15 cellular contexts compared by ENCODE assay signal in genomic region chr3:30458376-30458775, GRCh38.
DNase-seq lines count a peak whose midpoint lies in the region; ATAC-seq and TF ChIP-seq lines count a peak whose summit lies in the region.
"Had no signal": no experiment of that assay in that cellular context is flagged by ENCODE, and none has a peak within 500 bp of the region (broad histone marks: within the 10 kb centered on the region; RNA-seq: fewer than 3 reads in every experiment).

No MANE protein-coding gene starts in this region.

- no peaks in the 10 kb centered on the region for H3K36me3 ChIP-seq in stomach
- H3K36me3 ChIP-seq: BLaER1 treated with 17β-estradiol and CSF1 and Interleukin-3, amounts not matched to agents 10 nM and 100 nM had no signal

- DNase-seq in AG10803 (ENCODE audit: low read depth) (peak; percentile 40), fibroblast of gingiva (ENCODE audit: low read depth) (peak; percentile 42), Right ventricle myocardium superior (no peak), right cardiac atrium (no peak), stomach (no peak), NCI-H1048 (lab: John Stamatoyannopoulos, UW) (no peak), posterior vena cava (ENCODE audit: low spot score) (no peak), KG1 (lab: John Stamatoyannopoulos, UW) (no peak)
- DNase-seq: 8988T; Calu3; CD4-positive, alpha-beta T cell; DMS 273 treated with DMSO at 0.1 percent for 48 hours; HCEC 1CT; HFFc6 had no signal

- intact Hi-C loops in Right ventricle myocardium superior (cut with DNase I) (no loop called here), right cardiac atrium (cut with DNase I) (loop anchor here in 2 of 4 donors (10.0 kb wide), 2 partner anchors 56 to 114 kb away; no protein-coding TSS in a partner anchor), stomach (cut with DNase I; ENCODE audit: low total_unique reads) (no loop called here), posterior vena cava (cut with DNase I) (no loop called here)

- ATAC-seq in Right ventricle myocardium superior (ENCODE audit: poor library complexity) = peak; percentile 29
- ATAC-seq in right cardiac atrium = peak; percentile 45

- H3K9me3 ChIP-seq in right cardiac atrium (ENCODE audit: control insufficient read depth, low read length) (no peaks in the 10 kb centered on the region), stomach (no peaks in the 10 kb centered on the region)

- H3K27ac ChIP-seq in right cardiac atrium (ENCODE audit: low read length) (peak overlapping the region; percentile 12), stomach (no peak overlapping the region)
- H3K27ac ChIP-seq: BLaER1 treated with 17β-estradiol and CSF1 and Interleukin-3, amounts not matched to agents 10 nM and 100 nM had no signal

- no peak for TF ChIP-seq POLR2A in stomach (IDR thresholded peaks at IDR 0.05)

- peaks cover 1% of the 10 kb centered on the region for H3K4me1 ChIP-seq in right cardiac atrium (ENCODE audit: control insufficient read depth, insufficient read depth, low read length)
- H3K4me1 ChIP-seq in stomach = peaks cover 0 to 5% (median 0%) of the 10 kb centered on the region in 4 donors

- H3K27me3 ChIP-seq in right cardiac atrium (ENCODE audit: control insufficient read depth, insufficient read depth) (no peaks in the 10 kb centered on the region), stomach (no peaks in the 10 kb centered on the region)
- H3K27me3 ChIP-seq: BLaER1 treated with 17β-estradiol and CSF1 and Interleukin-3, amounts not matched to agents 10 nM and 100 nM had no signal

- TF ChIP-seq CTCF in AG10803 (conservative IDR thresholded peaks at IDR 0.05; ENCODE audit: low read length) = no peak
- TF ChIP-seq CTCF in stomach (IDR thresholded peaks at IDR 0.05) = no peak

- H3K4me3 ChIP-seq in AG10803 (ENCODE audit: low read length) (no peak overlapping the region), right cardiac atrium (ENCODE audit: low read length) (no peak overlapping the region), stomach (no peak overlapping the region)
- H3K4me3 ChIP-seq: BLaER1 treated with 17β-estradiol and CSF1 and Interleukin-3, amounts not matched to agents 10 nM and 100 nM had no signal

- WGBS in right cardiac atrium = 59% methylated on average over 1 of the region's 1 CpG
- 78 to 97% (median 90%) methylated on average over 1 of the region's 1 CpG for WGBS in stomach, 5 donors

- TF ChIP-seq EP300 in stomach (IDR thresholded peaks at IDR 0.05) = no peak

Comparison
In these comparisons a context has a peak if more than half of its experiments do, and no peak if none do; other contexts are left out.
1. DNase-seq: peak in AG10803 (single experiment) and fibroblast of gingiva (single experiment); none in Right ventricle myocardium superior (single experiment), right cardiac atrium (0 of 3), stomach (single experiment), NCI-H1048 (single experiment), posterior vena cava (single experiment) and KG1 (single experiment).